8 cellular contexts compared by ENCODE assay signal in genomic region chr17:74748529-74749261, GRCh38. TPM values are rescaled to one million over a fixed set of nuclear protein-coding genes. Genes with fewer than 3 reads are reported as not detected.
A peak's percentile ranks its signal among the peaks of the same experiment; 100 is the strongest.
DNase-seq lines count a peak whose midpoint lies in the region; ATAC-seq and TF ChIP-seq lines count a peak whose summit lies in the region.

NHERF1 (plus strand) TSS chr17:74748628; CDS start chr17:74748847, 219 bp downstream.

- H3K9me3 ChIP-seq in MG63, result no peaks in the 10 kb centered on the region
- no peaks in the 10 kb centered on the region for H3K9me3 ChIP-seq in SU-DHL-6 (ENCODE audit: insufficient read depth, low read length)
- H3K9me3 ChIP-seq in heart right ventricle, result no peaks in the 10 kb centered on the region

- intact Hi-C loops in heart right ventricle (cut with DNase I), result loop anchor here in 4 of 10 donors (2.0 to 10.0 kb wide), 5 partner anchors 22 to 544 kb away; partner anchors contain the start of gene RPL38 (in 1 of the 4)

- 0 to 1% methylated on average over 75 to 89 of the region's 89 CpGs for WGBS in heart right ventricle, 2 donors

- H3K27ac ChIP-seq in SU-DHL-6 (ENCODE audit: low read depth, low read length), result peak within 1 kb of the TSS; percentile 57
- H3K27ac ChIP-seq in heart right ventricle, result peak within 1 kb of the TSS; percentile 37 to 92 (median 82)

- H3K36me3 ChIP-seq in GM06990 (ENCODE audit: control insufficient read depth, insufficient read depth, low read length) (no peaks in the 10 kb centered on the region), H7 (replicated peaks; ENCODE audit: control insufficient read depth, insufficient read depth, low read length) (peaks cover 3% of the 10 kb centered on the region), MG63 (peaks cover 30% of the 10 kb centered on the region), SU-DHL-6 (ENCODE audit: low read length) (no peaks in the 10 kb centered on the region), heart right ventricle (peaks cover 0 to 4% (median 0%) of the 10 kb centered on the region in 9 donors)

- peaks cover 41% of the 10 kb centered on the region for H3K79me2 ChIP-seq in SU-DHL-6 (ENCODE audit: insufficient read depth, low read length)

- H3K9ac ChIP-seq in SU-DHL-6 (ENCODE audit: low read length), result peak within 1 kb of the TSS; percentile 92

- H2AFZ ChIP-seq in SU-DHL-6 (ENCODE audit: low read depth, low read length, severe bottlenecking), result peak within 1 kb of the TSS; percentile 73

- H3K27me3 Mint-ChIP-seq in activated naive CD8-positive, alpha-beta T cell treated with anti-CD3 and anti-CD28 coated beads, Interleukin-2, amount 50 U/mL, for 24 hours, result no peaks in the 10 kb centered on the region
- no peaks in the 10 kb centered on the region for H3K27me3 Mint-ChIP-seq in progenitor cell of endocrine pancreas

- no peaks in the 10 kb centered on the region; the same call in 1 of the 2 replicates for H4K20me1 ChIP-seq in SU-DHL-6 (ENCODE audit: low read depth, low read length)

- H3K27me3 ChIP-seq in GM06990 (replicated peaks; ENCODE audit: control insufficient read depth, insufficient read depth, low read length) (no peaks in the 10 kb centered on the region), H7 (ENCODE audit: control insufficient read depth, insufficient read depth, low read length) (peaks cover 11% of the 10 kb centered on the region), MG63 (no peaks in the 10 kb centered on the region), SU-DHL-6 (ENCODE audit: low read length) (no peaks in the 10 kb centered on the region), heart right ventricle (no peaks in the 10 kb centered on the region)

- peak within 1 kb of the TSS; percentile 99 for H3K4me3 Mint-ChIP-seq in activated naive CD8-positive, alpha-beta T cell treated with anti-CD3 and anti-CD28 coated beads, Interleukin-2, amount 50 U/mL, for 24 hours
- peak within 1 kb of the TSS; percentile 95 for H3K4me3 Mint-ChIP-seq in progenitor cell of endocrine pancreas (ENCODE audit: low read depth)

- peaks cover 27% of the 10 kb centered on the region for H3K36me3 Mint-ChIP-seq in activated naive CD8-positive, alpha-beta T cell treated with anti-CD3 and anti-CD28 coated beads, Interleukin-2, amount 50 U/mL, for 24 hours (ENCODE audit: low read depth)
- H3K36me3 Mint-ChIP-seq in progenitor cell of endocrine pancreas (ENCODE audit: insufficient read depth), result peaks cover 7% of the 10 kb centered on the region

- H3K4me2 ChIP-seq in SU-DHL-6 (ENCODE audit: low read depth, low read length, poor library complexity, severe bottlenecking), result peak within 1 kb of the TSS; percentile 74

- peaks cover 67% of the 10 kb centered on the region for H3K4me1 Mint-ChIP-seq in activated naive CD8-positive, alpha-beta T cell treated with anti-CD3 and anti-CD28 coated beads, Interleukin-2, amount 50 U/mL, for 24 hours
- peaks cover 45% of the 10 kb centered on the region for H3K4me1 Mint-ChIP-seq in progenitor cell of endocrine pancreas (ENCODE audit: low read depth)

- H3K9me3 Mint-ChIP-seq in activated naive CD8-positive, alpha-beta T cell treated with anti-CD3 and anti-CD28 coated beads, Interleukin-2, amount 50 U/mL, for 24 hours, result no peaks in the 10 kb centered on the region
- no peaks in the 10 kb centered on the region for H3K9me3 Mint-ChIP-seq in progenitor cell of endocrine pancreas (ENCODE audit: low read depth)

- H3F3A ChIP-seq in SU-DHL-6 (ENCODE audit: insufficient read depth), result peaks cover 3% of the 10 kb centered on the region; the same call in 1 of the 2 replicates

- DNase-seq in GM06990 (ENCODE audit: extremely low read depth, insufficient read length) (peak; percentile 97), H7 (peak; percentile 100), MG63 (peak; percentile 97), heart right ventricle (peak; percentile 93 to 96), progenitor cell of endocrine pancreas (ENCODE audit: low spot score, unreplicated experiment) (peak; percentile 94), ureter (ENCODE audit: low spot score) (peak; percentile 93)
- DNase-seq in activated naive CD8-positive, alpha-beta T cell treated with anti-CD3 and anti-CD28 coated beads, Interleukin-2, amount 50 U/mL, for 24 hours, result peak; percentile 96

- peaks cover 7 to 85% (median 49%) of the 10 kb centered on the region in 9 donors for H3K4me1 ChIP-seq in heart right ventricle

- peak within 1 kb of the TSS; percentile 90 for H3K27ac Mint-ChIP-seq in activated naive CD8-positive, alpha-beta T cell treated with anti-CD3 and anti-CD28 coated beads, Interleukin-2, amount 50 U/mL, for 24 hours
- H3K27ac Mint-ChIP-seq in progenitor cell of endocrine pancreas, result peak within 1 kb of the TSS; percentile 95

- H3K4me3 ChIP-seq in GM06990 (replicated peaks; ENCODE audit: low read depth, low read length), result peak within 1 kb of the TSS; percentile 92
- peak within 1 kb of the TSS; percentile 93 for H3K4me3 ChIP-seq in H7 (ENCODE audit: insufficient read depth, low read depth, low read length)
- peak within 1 kb of the TSS; percentile 99 for H3K4me3 ChIP-seq in MG63
- H3K4me3 ChIP-seq in SU-DHL-6 (ENCODE audit: insufficient read depth, low read length, poor library complexity, severe bottlenecking), result peak within 1 kb of the TSS; percentile 85
- peak within 1 kb of the TSS; percentile 68 to 95 (median 88) for H3K4me3 ChIP-seq in heart right ventricle

- ATAC-seq in activated naive CD8-positive, alpha-beta T cell treated with anti-CD3 and anti-CD28 coated beads, Interleukin-2, amount 50 U/mL, for 24 hours, result peak; percentile 86
- ATAC-seq in heart right ventricle, result peak; percentile 93 to 98 (median 96)

- TF ChIP-seq CTCF in GM06990 (IDR thresholded peaks at IDR 0.05; ENCODE audit: insufficient read depth, low read length, poor library complexity, severe bottlenecking), result peak; percentile 15
- TF ChIP-seq CTCF in SU-DHL-6 (IDR thresholded peaks at IDR 0.05; ENCODE audit: insufficient read depth, low read length, poor library complexity, severe bottlenecking), result peak; percentile 11
- TF ChIP-seq CTCF in heart right ventricle (IDR thresholded peaks at IDR 0.05), result peak in 3 of 9 donors; percentile 19 to 37 (median 25)
- TF ChIP-seq CTCF in progenitor cell of endocrine pancreas (IDR thresholded peaks at IDR 0.05; ENCODE audit: unreplicated experiment), result peak; percentile 48

- H3K9me2 ChIP-seq in SU-DHL-6 (replicated peaks; ENCODE audit: insufficient read depth, low read length), result no peaks in the 10 kb centered on the region

RNA-seq across cellular contexts. Expression of gene NHERF1, which starts in this region (rescaled TPM):
- 63.1 and 79.1 TPM in 2 replicates for total RNA-seq in H7 (2014; rRNA removed; shearing (Covaris generic))
- 110 and 150 TPM in 2 replicates for total RNA-seq in MG63 (2014; rRNA removed; shearing (Covaris generic); ENCODE audit: low replicate concordance)
- total RNA-seq in heart right ventricle (10 to 100 TPM in 6 of 10 donors, 1 to 10 TPM in 4; 6.7 to 33.4 (median 12.7) TPM), progenitor cell of endocrine pancreas (135 and 143 TPM in 2 replicates), ureter (20.6 TPM)
- polyA plus RNA-seq in heart right ventricle, result 10 to 100 TPM in 1 of 2 donors, 1 to 10 TPM in 1; 6.9 to 24.5 TPM

Comparison
In these comparisons a context has a peak if more than half of its experiments do, and no peak if none do; other contexts are left out.
1. Peak in every context shown above with its lines: DNase-seq, ATAC-seq, H3K4me3 ChIP-seq and H3K27ac ChIP-seq.